In the genomic region with DNA sequence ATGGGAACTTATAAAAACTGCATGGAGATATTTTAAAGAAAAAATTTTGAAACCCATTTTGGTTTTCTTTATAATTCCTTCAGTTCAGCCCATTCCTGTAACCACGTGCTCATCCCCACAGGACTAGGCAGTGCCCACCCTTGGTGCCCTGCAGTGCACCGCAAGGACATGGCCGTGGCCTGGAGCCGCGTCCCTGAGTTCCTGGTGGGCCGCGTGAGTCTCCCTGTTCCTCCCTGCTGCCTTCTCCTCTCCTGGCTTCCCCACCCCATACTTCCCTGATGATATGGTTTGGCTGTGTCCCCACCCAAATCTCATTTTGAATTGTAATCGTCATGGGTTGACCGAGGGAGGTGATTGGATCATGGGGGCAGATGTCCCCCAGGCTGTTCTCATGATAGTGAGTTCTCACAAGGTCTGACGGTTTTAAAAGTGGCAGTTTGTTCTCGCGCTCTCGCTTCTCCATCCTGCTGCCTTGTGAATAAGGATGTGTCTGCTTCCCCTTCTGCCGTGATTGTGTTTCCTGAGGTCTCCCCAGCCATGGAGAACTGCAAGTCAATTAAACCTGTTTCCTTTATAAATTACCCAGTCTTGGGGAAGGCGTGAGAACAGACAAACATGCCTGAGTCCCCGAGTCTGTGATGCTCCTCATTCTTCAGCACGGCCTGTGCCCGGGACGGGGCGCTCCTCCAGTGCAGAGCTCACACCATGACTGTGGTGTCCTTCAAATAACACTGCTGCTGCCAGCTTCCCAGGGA, we compare ENCODE assay signal across 17 cellular contexts. TPM values are rescaled to one million over a fixed set of nuclear protein-coding genes. Genes with fewer than 3 reads are reported as not detected.
DNase-seq lines count a peak whose midpoint lies in the region; ATAC-seq lines count a peak whose summit lies in the region.
"Had no signal": no experiment of that assay in that cellular context is flagged by ENCODE, and none has a peak within 500 bp of the region (broad histone marks: within the 10 kb centered on the region; RNA-seq: fewer than 3 reads in every experiment).

No MANE protein-coding gene starts in this region.

- peaks cover 18% of the 10 kb centered on the region; the same call in 1 of the 2 replicates for H3K36me3 ChIP-seq in SJCRH30

- no peak overlapping the region for H3K4me3 ChIP-seq in SJCRH30
- H3K4me3 ChIP-seq: body of pancreas had no signal

- H3K27me3 ChIP-seq in SJCRH30: no peaks in the 10 kb centered on the region
- H3K27me3 ChIP-seq: body of pancreas had no signal

- intact Hi-C loops in activated CD4-positive, alpha-beta T cell treated with anti-CD3 and anti-CD28 coated beads for 36 hours (cut with DNase I, micrococcal nuclease): no loop called here
- intact Hi-C loops in posterior vena cava (cut with DNase I): no loop called here

- no peaks in the 10 kb centered on the region for H3K27me3 Mint-ChIP-seq in activated CD4-positive, alpha-beta T cell treated with anti-CD3 and anti-CD28 coated beads, Interleukin-2, amount 10 ng/mL, durations not matched to agents 7 days and 5 days
- no peaks in the 10 kb centered on the region for H3K27me3 Mint-ChIP-seq in activated CD4-positive, alpha-beta T cell treated with anti-CD3 and anti-CD28 coated beads for 36 hours
- H3K27me3 Mint-ChIP-seq: activated naive CD4-positive, alpha-beta T cell treated with anti-CD3 and anti-CD28 coated beads, Interleukin-2, amount 10 ng/mL, durations not matched to agents 7 days and 5 days; CD4-positive, alpha-beta memory T cell had no signal

- ATAC-seq in activated CD4-positive, alpha-beta T cell treated with anti-CD3 and anti-CD28 coated beads for 36 hours: no peak
- ATAC-seq in GM19455 (IDR thresholded peaks at IDR 0.05; ENCODE audit: unreplicated experiment): no peak
- ATAC-seq: body of pancreas, SK-N-SH treated with all-trans-retinoic acid at 6 μM for 48 hours had no signal

- no peaks in the 10 kb centered on the region for H3K9me3 Mint-ChIP-seq in activated CD4-positive, alpha-beta T cell treated with anti-CD3 and anti-CD28 coated beads, Interleukin-2, amount 10 ng/mL, durations not matched to agents 7 days and 5 days
- H3K9me3 Mint-ChIP-seq in activated CD4-positive, alpha-beta T cell treated with anti-CD3 and anti-CD28 coated beads for 36 hours (ENCODE audit: low read depth): no peaks in the 10 kb centered on the region
- H3K9me3 Mint-ChIP-seq: activated naive CD4-positive, alpha-beta T cell treated with anti-CD3 and anti-CD28 coated beads, Interleukin-2, amount 10 ng/mL, durations not matched to agents 7 days and 5 days; CD4-positive, alpha-beta memory T cell had no signal

- H3K4me1 Mint-ChIP-seq in activated CD4-positive, alpha-beta T cell treated with anti-CD3 and anti-CD28 coated beads, Interleukin-2, amount 10 ng/mL, durations not matched to agents 7 days and 5 days: no peaks in the 10 kb centered on the region
- no peaks in the 10 kb centered on the region for H3K4me1 Mint-ChIP-seq in activated CD4-positive, alpha-beta T cell treated with anti-CD3 and anti-CD28 coated beads for 36 hours
- H3K4me1 Mint-ChIP-seq: activated naive CD4-positive, alpha-beta T cell treated with anti-CD3 and anti-CD28 coated beads, Interleukin-2, amount 10 ng/mL, durations not matched to agents 7 days and 5 days had no signal

- no peaks in the 10 kb centered on the region for H3K36me3 Mint-ChIP-seq in activated CD4-positive, alpha-beta T cell treated with anti-CD3 and anti-CD28 coated beads, Interleukin-2, amount 10 ng/mL, durations not matched to agents 7 days and 5 days (ENCODE audit: low read depth)
- H3K36me3 Mint-ChIP-seq in activated CD4-positive, alpha-beta T cell treated with anti-CD3 and anti-CD28 coated beads for 36 hours (ENCODE audit: low read depth): peaks cover 2% of the 10 kb centered on the region
- H3K36me3 Mint-ChIP-seq: activated naive CD4-positive, alpha-beta T cell treated with anti-CD3 and anti-CD28 coated beads, Interleukin-2, amount 10 ng/mL, durations not matched to agents 7 days and 5 days had no signal

- DNase-seq in activated CD4-positive, alpha-beta T cell treated with anti-CD3 and anti-CD28 coated beads, Interleukin-2, amount 10 ng/mL, durations not matched to agents 7 days and 5 days: peak; percentile 4
- no peak for DNase-seq in activated CD4-positive, alpha-beta T cell treated with anti-CD3 and anti-CD28 coated beads for 36 hours
- DNase-seq in SJCRH30 (no peak), glomerular endothelial cell (ENCODE audit: extremely low read depth, low read depth, low spot score) (peak; percentile 82), posterior vena cava (ENCODE audit: low spot score) (peak; percentile 40), H4 (ENCODE audit: low spot score) (no peak), cortex of kidney (lab: John Stamatoyannopoulos, UW) (no peak)
- DNase-seq: activated naive CD4-positive, alpha-beta T cell treated with anti-CD3 and anti-CD28 coated beads, Interleukin-2, amount 10 ng/mL, durations not matched to agents 7 days and 5 days; CD4-positive, alpha-beta memory T cell; effector CD4-positive, alpha-beta T cell; NCI-H187; NCI-H510A; trophoblast cell had no signal

- peaks cover 14% of the 10 kb centered on the region for H3K4me1 ChIP-seq in SJCRH30
- H3K4me1 ChIP-seq: body of pancreas had no signal

- no peak overlapping the region for H3K4me3 Mint-ChIP-seq in activated CD4-positive, alpha-beta T cell treated with anti-CD3 and anti-CD28 coated beads, Interleukin-2, amount 10 ng/mL, durations not matched to agents 7 days and 5 days
- no peak overlapping the region for H3K4me3 Mint-ChIP-seq in activated CD4-positive, alpha-beta T cell treated with anti-CD3 and anti-CD28 coated beads for 36 hours
- H3K4me3 Mint-ChIP-seq: activated naive CD4-positive, alpha-beta T cell treated with anti-CD3 and anti-CD28 coated beads, Interleukin-2, amount 10 ng/mL, durations not matched to agents 7 days and 5 days; CD4-positive, alpha-beta memory T cell had no signal

- CTCF ChIA-PET in activated CD4-positive, alpha-beta T cell treated with anti-CD3 and anti-CD28 coated beads, Interleukin-2, amount 10 ng/mL, durations not matched to agents 7 days and 5 days (lab: Charles Lee): no interaction called here
- CTCF ChIA-PET in activated CD4-positive, alpha-beta T cell treated with anti-CD3 and anti-CD28 coated beads for 36 hours (lab: Charles Lee): no interaction called here

- peak overlapping the region; percentile 74; the same call in 1 of the 2 replicates for H3K27ac ChIP-seq in SJCRH30
- H3K27ac ChIP-seq: body of pancreas, VCaP had no signal

- no peaks in the 10 kb centered on the region for H3K9me3 ChIP-seq in SJCRH30 (replicated peaks)
- H3K9me3 ChIP-seq: body of pancreas had no signal

- no peak overlapping the region for H3K27ac Mint-ChIP-seq in activated CD4-positive, alpha-beta T cell treated with anti-CD3 and anti-CD28 coated beads, Interleukin-2, amount 10 ng/mL, durations not matched to agents 7 days and 5 days
- no peak overlapping the region for H3K27ac Mint-ChIP-seq in activated CD4-positive, alpha-beta T cell treated with anti-CD3 and anti-CD28 coated beads for 36 hours
- H3K27ac Mint-ChIP-seq: activated naive CD4-positive, alpha-beta T cell treated with anti-CD3 and anti-CD28 coated beads, Interleukin-2, amount 10 ng/mL, durations not matched to agents 7 days and 5 days; CD4-positive, alpha-beta memory T cell had no signal

- POLR2A ChIA-PET in activated CD4-positive, alpha-beta T cell treated with anti-CD3 and anti-CD28 coated beads, Interleukin-2, amount 10 ng/mL, durations not matched to agents 7 days and 5 days (lab: Charles Lee): no interaction called here
- POLR2A ChIA-PET in activated CD4-positive, alpha-beta T cell treated with anti-CD3 and anti-CD28 coated beads for 36 hours (lab: Charles Lee): no interaction called here

RNA-seq across cellular contexts. Expression of a gene that starts 31.6 kb away (rescaled TPM):
- total RNA-seq in activated CD4-positive, alpha-beta T cell treated with anti-CD3 and anti-CD28 coated beads, Interleukin-2, amount 10 ng/mL, durations not matched to agents 7 days and 5 days: 100 to 1,000 TPM; 152 to 153 TPM
- total RNA-seq in activated CD4-positive, alpha-beta T cell treated with anti-CD3 and anti-CD28 coated beads for 36 hours: 100 to 1,000 TPM; 159 to 175 TPM
- total RNA-seq in SJCRH30 (2014; rRNA removed; shearing (Covaris generic)): 113 and 127 TPM in 2 replicates
- total RNA-seq in glomerular endothelial cell: 68.1 and 86.0 TPM in 2 replicates
- total RNA-seq in posterior vena cava: 10 to 100 TPM; 36.6 to 40.3 TPM
- 38.8 and 73.0 TPM in 2 replicates for total RNA-seq in H4 (2014; rRNA removed; shearing (Covaris generic))

Comparison
In these comparisons a context has a peak if more than half of its experiments do, and no peak if none do; other contexts are left out.
1. DNase-seq: peak in activated CD4-positive, alpha-beta T cell treated with anti-CD3 and anti-CD28 coated beads, Interleukin-2, amount 10 ng/mL, durations not matched to agents 7 days and 5 days (single experiment), glomerular endothelial cell (single experiment) and posterior vena cava (single experiment); none in activated CD4-positive, alpha-beta T cell treated with anti-CD3 and anti-CD28 coated beads for 36 hours (single experiment), SJCRH30 (0 of 2), H4 (single experiment) and cortex of kidney (single experiment).